36 cellular contexts compared by ENCODE assay signal in the genomic region with DNA sequence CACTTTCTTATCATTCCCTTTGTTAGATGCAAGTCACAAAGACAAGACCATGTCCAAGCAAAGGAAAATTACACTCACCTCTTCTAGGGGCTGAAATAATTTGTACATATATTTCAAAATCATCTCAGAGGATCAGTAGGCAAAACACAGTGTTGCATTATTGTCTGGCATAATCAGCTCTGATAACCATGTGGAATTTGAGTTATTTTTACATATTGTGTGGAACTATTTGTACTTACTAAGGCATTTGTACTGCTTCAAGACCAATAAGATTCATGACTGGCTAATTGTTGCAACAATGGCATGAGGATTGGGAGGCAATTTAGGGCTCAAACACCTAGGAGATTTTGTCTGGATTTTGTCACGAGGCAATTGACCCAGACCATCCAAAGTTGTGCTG.
"Had no signal": no experiment of that assay in that cellular context is flagged by ENCODE, and none has a peak within 500 bp of the region (broad histone marks: within the 10 kb centered on the region; RNA-seq: fewer than 3 reads in every experiment).

No MANE protein-coding gene starts in this region.

- H3K9me3 ChIP-seq: body of pancreas, breast epithelium had no signal

- H3K9me3 Mint-ChIP-seq: activated CD4-positive, alpha-beta T cell treated with anti-CD3 and anti-CD28 coated beads, Interleukin-2, amount 10 ng/mL, durations not matched to agents 24 days and 14 days; activated naive CD4-positive, alpha-beta T cell treated with anti-CD3 and anti-CD28 coated beads, Interleukin-2, amount 10 ng/mL, durations not matched to agents 7 days and 5 days; activated T-helper 1 cell treated with anti-CD3 and anti-CD28 coated beads, Interleukin-12 subunit alpha, Interleukin-12 subunit beta, Interleukin-2, Interleukin-4 antibody, amounts not matched to agents 30 ng/mL and 10 ng/mL and 1 ng/mL, durations not matched to agents 14 hours and 24 hours and 36 hours; T-helper 1 cell treated with Interleukin-12 subunit alpha and Interleukin-12 subunit beta and Interleukin-4 antibody, amounts not matched to agents 30 μg/mL and 1 μg/mL, for 36 hours had no signal

- H3K27ac ChIP-seq: body of pancreas, brain microvascular endothelial cell, breast epithelium, VCaP had no signal

- H3K4me1 ChIP-seq: body of pancreas, breast epithelium had no signal

- H3K27me3 Mint-ChIP-seq: activated B cell treated with CpG ODN at 0.5 μM for 24 hours; activated CD4-positive, alpha-beta memory T cell treated with anti-CD3 and anti-CD28 coated beads for 36 hours; activated CD4-positive, alpha-beta T cell treated with anti-CD3 and anti-CD28 coated beads, Interleukin-2, amount 10 ng/mL, durations not matched to agents 24 days and 14 days; activated CD8-positive, alpha-beta T cell treated with anti-CD3 and anti-CD28 coated beads for 36 hours; activated naive CD4-positive, alpha-beta T cell treated with anti-CD3 and anti-CD28 coated beads, Interleukin-2, amount 10 ng/mL, durations not matched to agents 7 days and 5 days; activated naive CD4-positive, alpha-beta T cell treated with anti-CD3 and anti-CD28 coated beads, Interleukin-2, amount 50 U/mL, for 24 hours; activated naive CD8-positive, alpha-beta T cell; activated naive CD8-positive, alpha-beta T cell treated with anti-CD3 and anti-CD28 coated beads, Interleukin-2, amount 10 ng/mL, durations not matched to agents 7 days and 5 days; activated T-helper 17 cell treated with anti-CD3 and anti-CD28 coated beads, Interleukin-2, amount 50 U/mL, for 72 hours had no signal

- H3K4me3 Mint-ChIP-seq: activated B cell treated with CpG ODN at 0.5 μM for 24 hours; activated CD4-positive, alpha-beta memory T cell treated with anti-CD3 and anti-CD28 coated beads for 36 hours; activated CD4-positive, alpha-beta T cell treated with anti-CD3 and anti-CD28 coated beads, Interleukin-2, amount 10 ng/mL, durations not matched to agents 24 days and 14 days; activated CD8-positive, alpha-beta T cell treated with anti-CD3 and anti-CD28 coated beads for 36 hours; activated naive CD4-positive, alpha-beta T cell treated with anti-CD3 and anti-CD28 coated beads, Interleukin-2, amount 10 ng/mL, durations not matched to agents 7 days and 5 days; activated naive CD4-positive, alpha-beta T cell treated with anti-CD3 and anti-CD28 coated beads, Interleukin-2, amount 50 U/mL, for 24 hours; activated naive CD8-positive, alpha-beta T cell; activated naive CD8-positive, alpha-beta T cell treated with anti-CD3 and anti-CD28 coated beads, Interleukin-2, amount 10 ng/mL, durations not matched to agents 7 days and 5 days; activated T-cell treated with anti-CD3 and anti-CD28 coated beads, Interleukin-2, amount 50 U/mL, for 4 hours; activated T-cell treated with anti-CD3 and anti-CD28 coated beads, Interleukin-2, amount 50 U/mL, for 72 hours; activated T-helper 1 cell treated with anti-CD3 and anti-CD28 coated beads, Interleukin-12 subunit alpha, Interleukin-12 subunit beta, Interleukin-2, Interleukin-4 antibody, amounts not matched to agents 30 ng/mL and 10 ng/mL and 1 ng/mL, durations not matched to agents 14 hours and 24 hours and 36 hours; activated T-helper 17 cell treated with anti-CD3 and anti-CD28 coated beads, Interleukin-2, amount 50 U/mL, for 72 hours; T-helper 1 cell treated with Interleukin-12 subunit alpha and Interleukin-12 subunit beta and Interleukin-4 antibody, amounts not matched to agents 30 μg/mL and 1 μg/mL, for 36 hours; T-helper 2 cell treated with Interferon-gamma antibody and Interleukin-4, amounts not matched to agents 5 μg/mL and 100 μg/mL, for 36 hours had no signal

- H3K4me3 ChIP-seq: body of pancreas, breast epithelium had no signal

- ATAC-seq: activated CD8-positive, alpha-beta T cell treated with anti-CD3 and anti-CD28 coated beads for 36 hours; activated T-cell treated with anti-CD3 and anti-CD28 coated beads, Interleukin-2, amount 50 U/mL, for 4 hours; activated T-cell treated with anti-CD3 and anti-CD28 coated beads, Interleukin-2, amount 50 U/mL, for 72 hours; activated T-helper 17 cell treated with anti-CD3 and anti-CD28 coated beads, Interleukin-2, amount 50 U/mL, for 72 hours; body of pancreas had no signal

- FAIRE-seq: astrocyte, TTC549 had no signal

- DNase-seq: activated B cell treated with CpG ODN at 0.5 μM for 24 hours; activated CD4-positive, alpha-beta memory T cell treated with anti-CD3 and anti-CD28 coated beads for 36 hours; activated CD4-positive, alpha-beta T cell treated with anti-CD3 and anti-CD28 coated beads for 4 hours; activated CD4-positive, alpha-beta T cell treated with anti-CD3 and anti-CD28 coated beads, Interleukin-2, amount 10 ng/mL, durations not matched to agents 24 days and 14 days; activated CD4-positive, alpha-beta T cell treated with anti-CD3 and anti-CD28 coated beads, Interleukin-2, amount 50 U/mL, for 1 hour; activated CD4-positive, alpha-beta T cell treated with anti-CD3 and anti-CD28 coated beads, Interleukin-2, amount 50 U/mL, for 4 hours; activated CD4-positive, CD25-positive, alpha-beta regulatory T cell treated with anti-CD3 and anti-CD28 coated beads, Interleukin-2, amount 50 U/mL, for 72 hours; activated CD8-positive, alpha-beta memory T cell treated with anti-CD3 and anti-CD28 coated beads, Interleukin-2, amount 50 U/mL, for 4 hours; activated CD8-positive, alpha-beta T cell treated with anti-CD3 and anti-CD28 coated beads for 36 hours; activated effector memory CD4-positive, alpha-beta T cell treated with anti-CD3 and anti-CD28 coated beads, Interleukin-2, amount 50 U/mL, for 16 hours; activated gamma-delta T cell treated with Interleukin-2 at 50 U/mL for 16 hours; activated naive CD4-positive, alpha-beta T cell; activated naive CD4-positive, alpha-beta T cell treated with anti-CD3 and anti-CD28 coated beads, Interleukin-2, amount 10 ng/mL, durations not matched to agents 7 days and 5 days; activated naive CD8-positive, alpha-beta T cell treated with anti-CD3 and anti-CD28 coated beads, Interleukin-2, amount 10 ng/mL, durations not matched to agents 7 days and 5 days; activated T-cell treated with anti-CD3 and anti-CD28 coated beads for 4 hours; activated T-cell treated with anti-CD3 and anti-CD28 coated beads, Interleukin-2, amount 50 U/mL, for 1 hour; activated T-cell treated with anti-CD3 and anti-CD28 coated beads, Interleukin-2, amount 50 U/mL, for 4 hours; activated T-cell treated with anti-CD3 and anti-CD28 coated beads, Interleukin-2, amount 50 U/mL, for 72 hours; amniotic stem cell; aorta; body of pancreas; brain microvascular endothelial cell; central memory CD4-positive, alpha-beta T cell; T-helper 1 cell; T-helper 2 cell; T-helper 9 cell had no signal

- H3K27ac Mint-ChIP-seq: activated B cell treated with CpG ODN at 0.5 μM for 24 hours; activated CD4-positive, alpha-beta memory T cell treated with anti-CD3 and anti-CD28 coated beads for 36 hours; activated CD4-positive, alpha-beta T cell treated with anti-CD3 and anti-CD28 coated beads, Interleukin-2, amount 10 ng/mL, durations not matched to agents 24 days and 14 days; activated CD8-positive, alpha-beta T cell treated with anti-CD3 and anti-CD28 coated beads for 36 hours; activated naive CD4-positive, alpha-beta T cell treated with anti-CD3 and anti-CD28 coated beads, Interleukin-2, amount 10 ng/mL, durations not matched to agents 7 days and 5 days; activated naive CD4-positive, alpha-beta T cell treated with anti-CD3 and anti-CD28 coated beads, Interleukin-2, amount 50 U/mL, for 24 hours; activated naive CD8-positive, alpha-beta T cell; activated naive CD8-positive, alpha-beta T cell treated with anti-CD3 and anti-CD28 coated beads, Interleukin-2, amount 10 ng/mL, durations not matched to agents 7 days and 5 days; activated T-cell treated with anti-CD3 and anti-CD28 coated beads, Interleukin-2, amount 50 U/mL, for 72 hours; activated T-helper 1 cell treated with anti-CD3 and anti-CD28 coated beads, Interleukin-12 subunit alpha, Interleukin-12 subunit beta, Interleukin-2, Interleukin-4 antibody, amounts not matched to agents 30 ng/mL and 10 ng/mL and 1 ng/mL, durations not matched to agents 14 hours and 24 hours and 36 hours; activated T-helper 17 cell treated with anti-CD3 and anti-CD28 coated beads, Interleukin-2, amount 50 U/mL, for 72 hours; T-helper 1 cell treated with Interleukin-12 subunit alpha and Interleukin-12 subunit beta and Interleukin-4 antibody, amounts not matched to agents 30 μg/mL and 1 μg/mL, for 36 hours; T-helper 2 cell treated with Interferon-gamma antibody and Interleukin-4, amounts not matched to agents 5 μg/mL and 100 μg/mL, for 36 hours had no signal

- H3K4me1 Mint-ChIP-seq: activated B cell treated with CpG ODN at 0.5 μM for 24 hours; activated CD4-positive, alpha-beta T cell treated with anti-CD3 and anti-CD28 coated beads, Interleukin-2, amount 10 ng/mL, durations not matched to agents 24 days and 14 days; activated naive CD4-positive, alpha-beta T cell treated with anti-CD3 and anti-CD28 coated beads, Interleukin-2, amount 10 ng/mL, durations not matched to agents 7 days and 5 days; activated naive CD4-positive, alpha-beta T cell treated with anti-CD3 and anti-CD28 coated beads, Interleukin-2, amount 50 U/mL, for 24 hours; activated naive CD8-positive, alpha-beta T cell treated with anti-CD3 and anti-CD28 coated beads, Interleukin-2, amount 10 ng/mL, durations not matched to agents 7 days and 5 days; activated T-helper 17 cell treated with anti-CD3 and anti-CD28 coated beads, Interleukin-2, amount 50 U/mL, for 72 hours had no signal

- H3K36me3 Mint-ChIP-seq: activated CD4-positive, alpha-beta memory T cell treated with anti-CD3 and anti-CD28 coated beads for 36 hours; activated naive CD4-positive, alpha-beta T cell treated with anti-CD3 and anti-CD28 coated beads, Interleukin-2, amount 10 ng/mL, durations not matched to agents 7 days and 5 days; activated naive CD4-positive, alpha-beta T cell treated with anti-CD3 and anti-CD28 coated beads, Interleukin-2, amount 50 U/mL, for 24 hours; activated naive CD8-positive, alpha-beta T cell; activated naive CD8-positive, alpha-beta T cell treated with anti-CD3 and anti-CD28 coated beads, Interleukin-2, amount 10 ng/mL, durations not matched to agents 7 days and 5 days had no signal

- H3K36me3 ChIP-seq: brain microvascular endothelial cell, breast epithelium had no signal
